ENCODE assay signal across 8 cellular contexts in the genomic region with DNA sequence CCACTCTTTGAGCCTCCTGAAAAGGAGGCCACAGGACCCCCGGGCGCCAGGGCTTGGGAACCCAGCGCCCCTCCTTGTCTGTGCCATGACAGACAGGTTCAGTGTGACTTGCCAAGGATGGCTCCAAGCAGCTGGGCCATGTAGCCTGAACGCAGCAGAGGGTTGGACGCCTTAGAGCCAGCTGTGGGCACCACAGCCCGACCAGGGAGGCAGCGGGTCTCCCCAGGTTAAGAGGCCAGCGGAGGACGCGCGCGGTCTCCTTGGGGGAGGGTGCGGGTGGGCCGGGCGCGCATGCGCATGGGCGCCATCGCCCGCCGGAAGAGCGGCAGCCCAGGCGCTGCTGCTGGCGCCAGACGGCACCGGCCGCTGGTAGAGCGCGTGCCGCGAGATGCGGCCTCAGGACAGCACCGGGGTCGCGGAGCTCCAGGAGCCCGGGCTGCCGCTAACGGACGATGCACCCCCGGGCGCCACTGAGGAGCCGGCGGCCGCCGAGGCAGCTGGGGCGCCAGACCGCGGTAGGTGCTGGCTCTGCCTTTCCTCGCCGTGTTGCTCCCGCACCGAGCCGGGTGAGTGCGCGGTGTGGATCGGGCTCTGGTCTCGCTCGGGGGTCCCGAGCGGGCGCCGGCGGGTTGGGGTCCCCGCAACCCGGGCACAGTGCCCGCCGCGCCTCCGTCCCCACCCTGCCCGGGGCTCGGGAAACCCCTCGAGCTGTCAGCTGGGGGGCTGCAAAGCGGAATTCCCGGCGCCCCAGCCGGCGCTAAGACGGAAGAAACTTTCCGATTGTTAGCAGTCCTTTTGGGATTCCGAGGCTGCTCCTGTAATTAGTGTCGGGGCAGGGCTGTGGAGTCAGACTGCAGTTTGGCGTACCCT. TPM values are rescaled to one million over a fixed set of nuclear protein-coding genes. Genes with fewer than 3 reads are reported as not detected.
DNase-seq lines count a peak whose midpoint lies in the region; ATAC-seq and TF ChIP-seq lines count a peak whose summit lies in the region.

A gene with protein sequence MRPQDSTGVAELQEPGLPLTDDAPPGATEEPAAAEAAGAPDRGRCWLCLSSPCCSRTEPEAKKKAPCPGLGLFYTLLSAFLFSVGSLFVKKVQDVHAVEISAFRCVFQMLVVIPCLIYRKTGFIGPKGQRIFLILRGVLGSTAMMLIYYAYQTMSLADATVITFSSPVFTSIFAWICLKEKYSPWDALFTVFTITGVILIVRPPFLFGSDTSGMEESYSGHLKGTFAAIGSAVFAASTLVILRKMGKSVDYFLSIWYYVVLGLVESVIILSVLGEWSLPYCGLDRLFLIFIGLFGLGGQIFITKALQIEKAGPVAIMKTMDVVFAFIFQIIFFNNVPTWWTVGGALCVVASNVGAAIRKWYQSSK (plus strand): TSS at position 333 of the 870 bp plus-strand sequence. CDS start 56 bp downstream, at position 389.

- peaks cover 36% of the 10 kb centered on the region for H3K4me1 ChIP-seq in HUES48 (ENCODE audit: control insufficient read depth, insufficient read depth, low read length)
- no peaks in the 10 kb centered on the region for H3K4me1 ChIP-seq in foreskin keratinocyte
- peaks cover 8% of the 10 kb centered on the region for H3K4me1 ChIP-seq in neuron (ENCODE audit: insufficient read depth, low read length)
- peaks cover 0 to 31% (median 24%) of the 10 kb centered on the region in 5 donors for H3K4me1 ChIP-seq in subcutaneous abdominal adipose tissue (ENCODE audit: control insufficient read depth in 5 of 5, insufficient read depth in 5 of 5, low read length in 5 of 5)

- H2AFZ ChIP-seq in neuron (ENCODE audit: low read depth, low read length) = peak within 1 kb of the TSS; percentile 68

- ATAC-seq in GM21447 (IDR thresholded peaks at IDR 0.05; ENCODE audit: unreplicated experiment) (peak; percentile 87), foreskin keratinocyte (peak; percentile 90)

- H3K9me3 ChIP-seq in HUES48 (ENCODE audit: control insufficient read depth, insufficient read depth, low read length) (no peaks in the 10 kb centered on the region), neuron (ENCODE audit: low read length) (no peaks in the 10 kb centered on the region), subcutaneous abdominal adipose tissue (ENCODE audit: control insufficient read depth in 5 of 5, low read length in 5 of 5) (no peaks in the 10 kb centered on the region)

- H3K27ac ChIP-seq in HUES48 (ENCODE audit: low read depth, low read length) = no peak within 1 kb of the TSS
- peak within 1 kb of the TSS; percentile 30 for H3K27ac ChIP-seq in foreskin keratinocyte
- peak within 1 kb of the TSS; percentile 37 for H3K27ac ChIP-seq in subcutaneous abdominal adipose tissue (ENCODE audit: low read depth, low read length)

- H3K4me3 ChIP-seq in HUES48 (ENCODE audit: low read depth, low read length) (peak within 1 kb of the TSS; percentile 66), neuron (ENCODE audit: low read length) (peak within 1 kb of the TSS; percentile 57), subcutaneous abdominal adipose tissue (ENCODE audit: low read depth in 1 of 5, low read length in 5 of 5) (peak within 1 kb of the TSS; percentile 77 to 92 (median 83))

- peaks cover 39% of the 10 kb centered on the region for H3K27me3 ChIP-seq in HUES48 (ENCODE audit: control insufficient read depth, insufficient read depth, low read length)
- H3K27me3 ChIP-seq in foreskin keratinocyte = no peaks in the 10 kb centered on the region
- H3K27me3 ChIP-seq in neuron (ENCODE audit: insufficient read depth, low read length) = no peaks in the 10 kb centered on the region
- no peaks in the 10 kb centered on the region for H3K27me3 ChIP-seq in subcutaneous abdominal adipose tissue (ENCODE audit: control insufficient read depth in 5 of 5, insufficient read depth in 4 of 5, low read length in 5 of 5)

- DNase-seq in DMS153 treated with DMSO at 0.1 percent for 48 hours (lab: John Stamatoyannopoulos, UW; ENCODE audit: unreplicated experiment) = peak; percentile 59
- DNase-seq in RPMI7951 (ENCODE audit: low read depth) = peak; percentile 61
- peak; percentile 58 for DNase-seq in activated T-helper 9 cell treated with anti-CD3 and anti-CD28 coated beads, Interleukin-2, amount 50 U/mL, for 16 hours (ENCODE audit: low read depth)
- no peak for DNase-seq in foreskin keratinocyte

- H3K36me3 ChIP-seq in HUES48 (ENCODE audit: control insufficient read depth, insufficient read depth, low read length) = no peaks in the 10 kb centered on the region
- H3K36me3 ChIP-seq in neuron (ENCODE audit: insufficient read depth, low read length) = no peaks in the 10 kb centered on the region
- no peaks in the 10 kb centered on the region for H3K36me3 ChIP-seq in subcutaneous abdominal adipose tissue (ENCODE audit: control insufficient read depth in 5 of 5, insufficient read depth in 5 of 5, low read length in 5 of 5)

- TF ChIP-seq CTCF in foreskin keratinocyte (conservative IDR thresholded peaks at IDR 0.05) = peak; percentile 24

- H3K9ac ChIP-seq in HUES48 (ENCODE audit: low read depth, low read length) = peak within 1 kb of the TSS; percentile 79
- peak within 1 kb of the TSS; percentile 3 to 88 (median 84) for H3K9ac ChIP-seq in subcutaneous abdominal adipose tissue (ENCODE audit: low read length in 5 of 5)

RNA-seq across cellular contexts. Expression of the gene that starts here (rescaled TPM):
- total RNA-seq in RPMI7951 (2014; rRNA removed; shearing (Covaris generic)) = 3.7 and 4.2 TPM in 2 replicates
- 5.2 and 6.4 TPM in 2 replicates for total RNA-seq in foreskin keratinocyte
- polyA plus RNA-seq in foreskin keratinocyte = 2.8 and 3.5 TPM in 2 replicates

Comparison
In these comparisons a context has a peak if more than half of its experiments do, and no peak if none do; other contexts are left out.
1. DNase-seq: peak in DMS153 treated with DMSO at 0.1 percent for 48 hours (single experiment), RPMI7951 (single experiment) and activated T-helper 9 cell treated with anti-CD3 and anti-CD28 coated beads, Interleukin-2, amount 50 U/mL, for 16 hours (single experiment); none in foreskin keratinocyte (0 of 2).
2. Peak in every context shown above with its lines, with median percentiles within 50 percentile points of each other: H3K4me3 ChIP-seq.